ENCODE assay signal across 1 cellular context in genomic region chr19:41439441-41440222, GRCh38.
TF ChIP-seq lines count a peak whose summit lies in the region.

Gene DMAC2, minus strand, starts transcription at chr19:41439912. Its CDS starts 13 bp downstream, at chr19:41439899.

TF ChIP-seq in HepG2, 621 proteins besides CTCF, POLR2A, EP300 and RAD21 (continued from another document):
- TF ChIP-seq ZXDC (CRISPR knock-in tag; IDR thresholded peaks at IDR 0.05) (no peak), NFKBIZ (CRISPR knock-in tag; IDR thresholded peaks at IDR 0.05) (no peak), FLYWCH1 (CRISPR knock-in tag; IDR thresholded peaks at IDR 0.05) (no peak), ZNF615 (CRISPR knock-in tag; IDR thresholded peaks at IDR 0.05; ENCODE audit: borderline replicate concordance) (no peak), TEAD2 (CRISPR knock-in tag; IDR thresholded peaks at IDR 0.05) (no peak), ZNF430 (CRISPR knock-in tag; IDR thresholded peaks at IDR 0.05) (0 out of 2 replicates have a peak, but pooled peaks have one; percentile 68), NFRKB (IDR thresholded peaks at IDR 0.05) (peak; percentile 60; the same call in 1 of the 2 replicates)
TF ChIP-seq in HepG2: peak in this region for 215.
